Comparison of ENCODE assay signal across 10 cellular contexts in genomic region chr6:85461806-85462185, GRCh38. TPM values are rescaled to one million over a fixed set of nuclear protein-coding genes. Genes with fewer than 3 reads are reported as not detected.
DNase-seq lines count a peak whose midpoint lies in the region; ATAC-seq lines count a peak whose summit lies in the region.
"Had no signal": no experiment of that assay in that cellular context is flagged by ENCODE, and none has a peak within 500 bp of the region (broad histone marks: within the 10 kb centered on the region; RNA-seq: fewer than 3 reads in every experiment).

No MANE protein-coding gene starts in this region.

- POLR2A ChIA-PET in activated CD4-positive, alpha-beta T cell treated with anti-CD3 and anti-CD28 coated beads for 36 hours (lab: Charles Lee): interaction anchor here (0.6 to 1.1 kb wide), 3 partner anchors 11 to 114 kb away, joined by 3 to 5 read pairs (median 3); partner anchors contain the start of gene NT5E

- no peak for ATAC-seq in activated CD4-positive, alpha-beta T cell treated with anti-CD3 and anti-CD28 coated beads for 36 hours
- ATAC-seq in HG03521 (IDR thresholded peaks at IDR 0.05; ENCODE audit: unreplicated experiment): peak; percentile 4
- peak; percentile 22 for ATAC-seq in central memory CD8-positive, alpha-beta T cell (replicated peaks; ENCODE audit: extremely low read depth, poor library complexity, severe bottlenecking)
- peak; percentile 2 to 22 for ATAC-seq in stimulated activated naive B cell treated with anti-CD40 and anti-IgM and Interleukin-4, amounts not matched to agents 10 μg/mL and 1 μg/mL and 100 μg/mL, for 72 hours (replicated peaks)
- ATAC-seq: A549 had no signal

- H3K4me1 Mint-ChIP-seq in activated CD4-positive, alpha-beta T cell treated with anti-CD3 and anti-CD28 coated beads for 36 hours: peaks cover 92% of the 10 kb centered on the region
- H3K4me1 Mint-ChIP-seq in central memory CD8-positive, alpha-beta T cell: peaks cover 83% of the 10 kb centered on the region
- peaks cover 37 to 87% of the 10 kb centered on the region in 2 donors for H3K4me1 Mint-ChIP-seq in stimulated activated naive B cell treated with anti-CD40 and anti-IgM and Interleukin-4, amounts not matched to agents 10 μg/mL and 1 μg/mL and 100 μg/mL, for 72 hours

- DNase-seq in activated CD4-positive, alpha-beta T cell treated with anti-CD3 and anti-CD28 coated beads for 36 hours: no peak
- DNase-seq in activated CD4-positive, alpha-beta T cell treated with anti-CD3 and anti-CD28 coated beads, Interleukin-2, amount 50 U/mL, for 4 hours: no peak
- DNase-seq in central memory CD8-positive, alpha-beta T cell (ENCODE audit: low spot score in 2 of 2): no peak
- no peak for DNase-seq in stimulated activated naive B cell treated with anti-CD40 and anti-IgM and Interleukin-4, amounts not matched to agents 10 μg/mL and 1 μg/mL and 100 μg/mL, for 72 hours
- DNase-seq in retina (no peak), SHP77 (lab: John Stamatoyannopoulos, UW) (no peak), RPMI8226 (no peak)
- DNase-seq: MG63 had no signal

- no peaks in the 10 kb centered on the region for H3K9me3 Mint-ChIP-seq in activated CD4-positive, alpha-beta T cell treated with anti-CD3 and anti-CD28 coated beads for 36 hours (ENCODE audit: low read depth)
- no peaks in the 10 kb centered on the region for H3K9me3 Mint-ChIP-seq in central memory CD8-positive, alpha-beta T cell
- H3K9me3 Mint-ChIP-seq in stimulated activated naive B cell treated with anti-CD40 and anti-IgM and Interleukin-4, amounts not matched to agents 10 μg/mL and 1 μg/mL and 100 μg/mL, for 72 hours: no peaks in the 10 kb centered on the region

- H3K27ac Mint-ChIP-seq in activated CD4-positive, alpha-beta T cell treated with anti-CD3 and anti-CD28 coated beads for 36 hours: peak overlapping the region; percentile 88
- peak overlapping the region; percentile 83 for H3K27ac Mint-ChIP-seq in central memory CD8-positive, alpha-beta T cell (ENCODE audit: low read depth)
- H3K27ac Mint-ChIP-seq in stimulated activated naive B cell treated with anti-CD40 and anti-IgM and Interleukin-4, amounts not matched to agents 10 μg/mL and 1 μg/mL and 100 μg/mL, for 72 hours: peak overlapping the region; percentile 83

- intact Hi-C loops in activated CD4-positive, alpha-beta T cell treated with anti-CD3 and anti-CD28 coated beads for 36 hours (cut with DNase I, micrococcal nuclease): loop anchor here (1.0 to 5.0 kb wide), 3 partner anchors 11 to 211 kb away; partner anchors contain the start of genes NT5E (in 1 of the 2) and SNX14 (in 1 of the 2)

- peaks cover 2% of the 10 kb centered on the region for H3K27me3 Mint-ChIP-seq in activated CD4-positive, alpha-beta T cell treated with anti-CD3 and anti-CD28 coated beads for 36 hours
- no peaks in the 10 kb centered on the region for H3K27me3 Mint-ChIP-seq in central memory CD8-positive, alpha-beta T cell
- no peaks in the 10 kb centered on the region for H3K27me3 Mint-ChIP-seq in stimulated activated naive B cell treated with anti-CD40 and anti-IgM and Interleukin-4, amounts not matched to agents 10 μg/mL and 1 μg/mL and 100 μg/mL, for 72 hours

- H3K36me3 Mint-ChIP-seq in activated CD4-positive, alpha-beta T cell treated with anti-CD3 and anti-CD28 coated beads for 36 hours (ENCODE audit: low read depth): no peaks in the 10 kb centered on the region
- peaks cover 2% of the 10 kb centered on the region for H3K36me3 Mint-ChIP-seq in central memory CD8-positive, alpha-beta T cell (ENCODE audit: insufficient read depth)
- H3K36me3 Mint-ChIP-seq in stimulated activated naive B cell treated with anti-CD40 and anti-IgM and Interleukin-4, amounts not matched to agents 10 μg/mL and 1 μg/mL and 100 μg/mL, for 72 hours: no peaks in the 10 kb centered on the region

- CTCF ChIA-PET in activated CD4-positive, alpha-beta T cell treated with anti-CD3 and anti-CD28 coated beads for 36 hours (lab: Charles Lee): interaction anchor here (0.7 to 2.1 kb wide), 4 partner anchors 9 to 232 kb away, joined by 4 to 9 read pairs (median 6); partner anchors contain the start of gene NT5E

- H3K4me3 Mint-ChIP-seq in activated CD4-positive, alpha-beta T cell treated with anti-CD3 and anti-CD28 coated beads for 36 hours: peak overlapping the region; percentile 21
- peak overlapping the region; percentile 70 for H3K4me3 Mint-ChIP-seq in central memory CD8-positive, alpha-beta T cell
- H3K4me3 Mint-ChIP-seq in stimulated activated naive B cell treated with anti-CD40 and anti-IgM and Interleukin-4, amounts not matched to agents 10 μg/mL and 1 μg/mL and 100 μg/mL, for 72 hours: peak overlapping the region; percentile 28 to 34

RNA-seq across cellular contexts. Expression of gene NT5E, which starts 11.9 kb away (rescaled TPM):
- total RNA-seq in activated CD4-positive, alpha-beta T cell treated with anti-CD3 and anti-CD28 coated beads for 36 hours: 1 to 10 TPM; 3.8 to 4.9 TPM
